In the genomic region with DNA sequence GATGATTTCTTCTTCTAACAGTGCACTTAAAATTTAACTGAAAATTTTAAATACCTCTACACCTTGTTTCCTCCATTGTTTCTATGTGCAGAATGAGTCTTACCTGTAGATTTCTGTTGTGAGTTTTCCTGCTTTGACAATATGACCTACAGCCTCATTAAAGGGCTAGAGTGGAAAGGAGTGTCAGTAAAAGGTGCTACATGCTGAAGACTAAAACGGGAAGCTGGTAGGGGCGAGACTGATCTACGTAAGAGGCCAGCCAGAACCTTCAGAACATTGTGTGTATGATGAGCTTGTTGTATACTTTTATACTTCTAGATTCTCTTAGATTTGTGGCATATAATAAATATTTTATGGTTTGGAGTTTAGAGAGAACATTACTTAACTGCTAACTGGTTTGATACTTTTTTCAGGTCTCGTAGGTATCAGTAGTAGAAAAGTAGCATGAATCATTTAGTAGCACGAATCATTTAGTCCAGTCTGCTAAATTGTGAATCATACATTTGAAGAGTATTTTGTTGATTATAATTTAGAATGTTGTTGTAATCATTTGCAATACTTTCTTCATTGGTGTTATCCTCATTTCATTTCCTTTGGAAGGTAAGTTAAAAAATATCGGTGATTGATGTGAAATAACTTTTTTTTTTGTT, we compare ENCODE assay signal across 1 cellular context.
TF ChIP-seq lines count a peak whose summit lies in the region.

No MANE protein-coding gene starts in this region.

TF ChIP-seq in HepG2, 621 proteins besides CTCF, POLR2A, EP300 and RAD21:
- TF ChIP-seq, protein P1, sequence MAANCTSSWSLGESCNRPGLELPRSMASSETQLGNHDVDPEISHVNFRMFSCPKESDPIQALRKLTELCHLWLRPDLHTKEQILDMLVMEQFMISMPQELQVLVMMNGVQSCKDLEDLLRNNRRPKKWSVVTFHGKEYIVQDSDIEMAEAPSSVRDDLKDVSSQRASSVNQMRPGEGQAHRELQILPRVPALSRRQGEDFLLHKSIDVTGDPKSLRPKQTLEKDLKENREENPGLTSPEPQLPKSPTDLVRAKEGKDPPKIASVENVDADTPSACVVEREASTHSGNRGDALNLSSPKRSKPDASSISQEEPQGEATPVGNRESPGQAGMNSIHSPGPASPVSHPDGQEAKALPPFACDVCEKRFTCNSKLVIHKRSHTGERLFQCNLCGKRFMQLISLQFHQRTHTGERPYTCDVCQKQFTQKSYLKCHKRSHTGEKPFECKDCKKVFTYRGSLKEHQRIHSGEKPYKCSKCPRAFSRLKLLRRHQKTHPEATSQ (CRISPR knock-in tag; IDR thresholded peaks at IDR 0.05; ENCODE audit: borderline replicate concordance), result no peak
- no peak for TF ChIP-seq ZNF570 (CRISPR knock-in tag; IDR thresholded peaks at IDR 0.05; ENCODE audit: borderline replicate concordance)
- 0 out of 2 replicates have a peak, but pooled peaks have one; percentile 20 for TF ChIP-seq RBFOX2 (IDR thresholded peaks at IDR 0.05; ENCODE audit: low read depth, low read length)
- TF ChIP-seq, protein P2, sequence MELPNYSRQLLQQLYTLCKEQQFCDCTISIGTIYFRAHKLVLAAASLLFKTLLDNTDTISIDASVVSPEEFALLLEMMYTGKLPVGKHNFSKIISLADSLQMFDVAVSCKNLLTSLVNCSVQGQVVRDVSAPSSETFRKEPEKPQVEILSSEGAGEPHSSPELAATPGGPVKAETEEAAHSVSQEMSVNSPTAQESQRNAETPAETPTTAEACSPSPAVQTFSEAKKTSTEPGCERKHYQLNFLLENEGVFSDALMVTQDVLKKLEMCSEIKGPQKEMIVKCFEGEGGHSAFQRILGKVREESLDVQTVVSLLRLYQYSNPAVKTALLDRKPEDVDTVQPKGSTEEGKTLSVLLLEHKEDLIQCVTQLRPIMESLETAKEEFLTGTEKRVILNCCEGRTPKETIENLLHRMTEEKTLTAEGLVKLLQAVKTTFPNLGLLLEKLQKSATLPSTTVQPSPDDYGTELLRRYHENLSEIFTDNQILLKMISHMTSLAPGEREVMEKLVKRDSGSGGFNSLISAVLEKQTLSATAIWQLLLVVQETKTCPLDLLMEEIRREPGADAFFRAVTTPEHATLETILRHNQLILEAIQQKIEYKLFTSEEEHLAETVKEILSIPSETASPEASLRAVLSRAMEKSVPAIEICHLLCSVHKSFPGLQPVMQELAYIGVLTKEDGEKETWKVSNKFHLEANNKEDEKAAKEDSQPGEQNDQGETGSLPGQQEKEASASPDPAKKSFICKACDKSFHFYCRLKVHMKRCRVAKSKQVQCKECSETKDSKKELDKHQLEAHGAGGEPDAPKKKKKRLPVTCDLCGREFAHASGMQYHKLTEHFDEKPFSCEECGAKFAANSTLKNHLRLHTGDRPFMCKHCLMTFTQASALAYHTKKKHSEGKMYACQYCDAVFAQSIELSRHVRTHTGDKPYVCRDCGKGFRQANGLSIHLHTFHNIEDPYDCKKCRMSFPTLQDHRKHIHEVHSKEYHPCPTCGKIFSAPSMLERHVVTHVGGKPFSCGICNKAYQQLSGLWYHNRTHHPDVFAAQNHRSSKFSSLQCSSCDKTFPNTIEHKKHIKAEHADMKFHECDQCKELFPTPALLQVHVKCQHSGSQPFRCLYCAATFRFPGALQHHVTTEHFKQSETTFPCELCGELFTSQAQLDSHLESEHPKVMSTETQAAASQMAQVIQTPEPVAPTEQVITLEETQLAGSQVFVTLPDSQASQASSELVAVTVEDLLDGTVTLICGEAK (IDR thresholded peaks at IDR 0.05), result no peak
- TF ChIP-seq, protein P2 (CRISPR knock-in tag; IDR thresholded peaks at IDR 0.05), result no peak
- TF ChIP-seq POLR2AphosphoS5 (IDR thresholded peaks at IDR 0.05; ENCODE audit: low read depth, low read length), result 0 out of 2 replicates have a peak, but pooled peaks have one; percentile 34
- no peak for TF ChIP-seq ZNF816 (CRISPR knock-in tag; IDR thresholded peaks at IDR 0.05; ENCODE audit: borderline replicate concordance)
- no peak for TF ChIP-seq ELF1 (CRISPR knock-in tag; IDR thresholded peaks at IDR 0.05)
- no peak for TF ChIP-seq JDP2 (CRISPR knock-in tag; IDR thresholded peaks at IDR 0.05; ENCODE audit: borderline replicate concordance)
- peak; percentile 42 for TF ChIP-seq RBM22 (optimal IDR thresholded peaks at IDR 0.05; ENCODE audit: low read length)
- no peak for TF ChIP-seq NFYC (CRISPR knock-in tag; IDR thresholded peaks at IDR 0.05)
